ENCODE assay signal across 8 cellular contexts in the genomic region with DNA sequence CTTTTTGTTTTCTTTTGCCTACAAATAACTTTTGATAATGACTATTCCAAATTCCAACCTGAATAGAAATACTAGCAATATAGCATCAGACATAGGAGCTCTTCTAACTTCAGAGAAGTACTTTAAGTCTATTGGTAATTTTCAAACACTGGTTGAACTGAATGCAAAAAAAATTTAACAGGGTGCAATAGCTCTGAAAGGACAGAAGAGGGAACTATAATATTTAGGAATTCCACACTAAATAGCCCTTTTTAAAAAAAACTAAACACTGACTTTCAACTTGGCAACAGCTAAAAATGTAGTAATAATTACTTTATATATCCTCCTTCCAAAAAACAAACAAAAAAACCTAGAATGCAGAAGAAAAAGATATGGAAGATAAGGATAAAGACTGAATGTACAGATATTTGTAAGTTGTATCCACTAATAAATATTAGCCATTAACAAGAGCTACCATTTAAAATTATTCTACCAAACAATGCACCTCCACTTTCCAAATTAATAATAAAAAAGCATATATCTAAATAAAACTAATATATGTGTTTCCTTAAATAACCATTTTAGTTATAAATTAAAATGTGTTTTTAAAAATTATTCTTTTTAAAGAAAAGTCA.
DNase-seq lines count a peak whose midpoint lies in the region; ATAC-seq and TF ChIP-seq lines count a peak whose summit lies in the region.

No MANE protein-coding gene starts in this region.

- no peak overlapping the region for H3K4me3 Mint-ChIP-seq in nephron progenitor cell

- no peaks in the 10 kb centered on the region for H3K36me3 Mint-ChIP-seq in nephron progenitor cell (ENCODE audit: low read depth)

- peaks cover 4% of the 10 kb centered on the region for H3K9me3 Mint-ChIP-seq in nephron progenitor cell

- DNase-seq in DMS79 treated with DMSO at 0.1 percent for 48 hours (lab: John Stamatoyannopoulos, UW) (peak; percentile 9), DMS79 (lab: John Stamatoyannopoulos, UW) (no peak), NCI-H2196 treated with DMSO at 0.1 percent for 48 hours (lab: John Stamatoyannopoulos, UW; ENCODE audit: unreplicated experiment) (peak; percentile 3), cerebellum (ENCODE audit: low spot score) (peak; percentile 6), nephron progenitor cell (no peak)

- peak; percentile 60 for TF ChIP-seq CTCF in nephron progenitor cell (IDR thresholded peaks at IDR 0.05)

- no peak overlapping the region for H3K27ac Mint-ChIP-seq in nephron progenitor cell

- ATAC-seq in HG02884 (IDR thresholded peaks at IDR 0.05; ENCODE audit: unreplicated experiment) = no peak
- no peak for ATAC-seq in HG03108 (IDR thresholded peaks at IDR 0.05; ENCODE audit: unreplicated experiment)
- no peak for ATAC-seq in GM19452 (IDR thresholded peaks at IDR 0.05; ENCODE audit: unreplicated experiment)

- peaks cover 14% of the 10 kb centered on the region for H3K4me1 Mint-ChIP-seq in nephron progenitor cell

- H3K27me3 Mint-ChIP-seq in nephron progenitor cell (ENCODE audit: low read depth, poor library complexity) = no peaks in the 10 kb centered on the region

Comparison
In these comparisons a context has a peak if more than half of its experiments do, and no peak if none do; other contexts are left out.
1. DNase-seq: peak in DMS79 treated with DMSO at 0.1 percent for 48 hours (single experiment), NCI-H2196 treated with DMSO at 0.1 percent for 48 hours (single experiment) and cerebellum (single experiment); none in DMS79 (single experiment) and nephron progenitor cell (single experiment).